In genomic region chr18:23710068-23710527, GRCh38 we compare ENCODE assay signal across 17 cellular contexts. TPM values are rescaled to one million over a fixed set of nuclear protein-coding genes. Genes with fewer than 3 reads are reported as not detected.
DNase-seq lines count a peak whose midpoint lies in the region; ATAC-seq, FAIRE-seq and TF ChIP-seq lines count a peak whose summit lies in the region.
"Had no signal": no experiment of that assay in that cellular context is flagged by ENCODE, and none has a peak within 500 bp of the region (broad histone marks: within the 10 kb centered on the region; RNA-seq: fewer than 3 reads in every experiment).

No MANE protein-coding gene starts in this region.

- peaks cover 35% of the 10 kb centered on the region for H3K4me1 ChIP-seq in Loucy (ENCODE audit: insufficient read depth, low read length, poor library complexity, severe bottlenecking)
- H3K4me1 ChIP-seq in keratinocyte (ENCODE audit: control insufficient read depth, extremely low read depth, insufficient read depth, low read length) = peaks cover 6% of the 10 kb centered on the region

- H3K9me2 ChIP-seq in Loucy (replicated peaks; ENCODE audit: low read depth, low read length) = no peaks in the 10 kb centered on the region

- H3K27ac Mint-ChIP-seq in Calu3 (ENCODE audit: unreplicated experiment) = peak overlapping the region; percentile 73
- H3K27ac Mint-ChIP-seq: activated CD4-positive, alpha-beta memory T cell treated with anti-CD3 and anti-CD28 coated beads for 36 hours; activated T-cell treated with anti-CD3 and anti-CD28 coated beads, Interleukin-2, amount 50 U/mL, for 72 hours; immature natural killer cell had no signal

- CTCF ChIA-PET in Calu3 (lab: Charles Lee) = interaction anchor here (0.7 to 1.3 kb wide), 3 partner anchors 15 to 779 kb away, joined by 3 to 4 read pairs (median 3); no protein-coding TSS in a partner anchor

- H3K27me3 ChIP-seq in Loucy (ENCODE audit: insufficient read depth, low read length, poor library complexity, severe bottlenecking) (no peaks in the 10 kb centered on the region), brain microvascular endothelial cell (replicated peaks) (no peaks in the 10 kb centered on the region), keratinocyte (ENCODE audit: control insufficient read depth, extremely low read depth, insufficient read depth, low read length) (no peaks in the 10 kb centered on the region)

- peak overlapping the region; percentile 38 for H3K4me3 Mint-ChIP-seq in Calu3 (ENCODE audit: low read depth, unreplicated experiment)
- H3K4me3 Mint-ChIP-seq: activated CD4-positive, alpha-beta memory T cell treated with anti-CD3 and anti-CD28 coated beads for 36 hours; activated T-cell treated with anti-CD3 and anti-CD28 coated beads, Interleukin-2, amount 50 U/mL, for 72 hours; immature natural killer cell had no signal

- H3K4me2 ChIP-seq in Loucy (ENCODE audit: low read depth, low read length, poor library complexity, severe bottlenecking) (no peak overlapping the region), keratinocyte (ENCODE audit: control insufficient read depth, extremely low read depth, insufficient read depth, low read depth, low read length) (peak overlapping the region; percentile 19)

- H3K4me3 ChIP-seq in Loucy (ENCODE audit: low read length, poor library complexity, severe bottlenecking) = no peak overlapping the region
- no peak overlapping the region for H3K4me3 ChIP-seq in brain microvascular endothelial cell (ENCODE audit: low read depth, low read length)
- no peak overlapping the region for H3K4me3 ChIP-seq in keratinocyte (ENCODE audit: control insufficient read depth in 2 of 3, extremely low read depth in 1 of 3, insufficient read depth in 2 of 3, low read depth in 1 of 3, low read length in 3 of 3)

- BruUV-seq in Calu3 (replicated peaks; lab: Mats Ljungman, UMichigan) = no TSS peak

- FAIRE-seq in keratinocyte (lab: Jason Lieb, UNC) = peak; percentile 48

- no peaks in the 10 kb centered on the region for H3K9me3 Mint-ChIP-seq in Calu3 (ENCODE audit: low read depth, unreplicated experiment)

- H3K9me3 ChIP-seq in Loucy (ENCODE audit: insufficient read depth, low read depth, low read length) (no peaks in the 10 kb centered on the region), keratinocyte (ENCODE audit: control insufficient read depth, low read depth, low read length) (no peaks in the 10 kb centered on the region)

- no peaks in the 10 kb centered on the region for H3K27me3 Mint-ChIP-seq in Calu3 (ENCODE audit: unreplicated experiment)

- dilution Hi-C loops in keratinocyte (cut with MboI; ENCODE audit: extremely low pct_ligation_motif_present, low sequenced_read_pairs) = no loop called here

- TF ChIP-seq CTCF in Calu3 (IDR thresholded peaks at IDR 0.05; ENCODE audit: unreplicated experiment) (no peak), Loucy (conservative IDR thresholded peaks at IDR 0.05; ENCODE audit: low read length) (0 out of 2 replicates have a peak, but pooled peaks have one; percentile 9), brain microvascular endothelial cell (IDR thresholded peaks at IDR 0.05; ENCODE audit: low read depth, low read length, missing control alignments) (no peak), keratinocyte (optimal IDR thresholded peaks at IDR 0.05 in 1 of 3, IDR thresholded peaks at IDR 0.05 in 1 of 3, conservative IDR thresholded peaks at IDR 0.05 in 1 of 3; ENCODE audit: extremely low read depth in 1 of 3, insufficient read depth in 2 of 3, low read length in 3 of 3) (no peak)

- ATAC-seq in GM21619 (IDR thresholded peaks at IDR 0.05; ENCODE audit: unreplicated experiment) = no peak
- no peak for ATAC-seq in HG02610 (IDR thresholded peaks at IDR 0.05; ENCODE audit: unreplicated experiment)
- ATAC-seq: activated T-cell treated with anti-CD3 and anti-CD28 coated beads, Interleukin-2, amount 50 U/mL, for 72 hours had no signal

- H3K4me1 Mint-ChIP-seq in Calu3 (ENCODE audit: low read depth, unreplicated experiment) = peaks cover 11% of the 10 kb centered on the region

- intact Hi-C loops in Calu3 (cut with micrococcal nuclease; ENCODE audit: unreplicated experiment) = loop anchor here (5.0 kb wide), 1 partner anchor 208 kb away; the partner anchor contains the start of gene RMC1

- H3K9ac ChIP-seq in Loucy (ENCODE audit: low read depth, low read length, poor library complexity, severe bottlenecking) (no peak overlapping the region), keratinocyte (ENCODE audit: control insufficient read depth, extremely low read depth, insufficient read depth, low read length) (peak overlapping the region; percentile 2)

- H4K20me1 ChIP-seq in Loucy (ENCODE audit: insufficient read depth, low read length, poor library complexity, severe bottlenecking) = no peaks in the 10 kb centered on the region
- no peaks in the 10 kb centered on the region for H4K20me1 ChIP-seq in keratinocyte (ENCODE audit: control insufficient read depth, extremely low read depth, insufficient read depth, low read length)

- H3K27ac ChIP-seq in brain microvascular endothelial cell = no peak overlapping the region
- H3K27ac ChIP-seq in keratinocyte (ENCODE audit: control insufficient read depth, insufficient read depth, low read length) = peak overlapping the region; percentile 44

- H3K36me3 Mint-ChIP-seq in Calu3 (ENCODE audit: insufficient read depth, unreplicated experiment) = peaks cover 13% of the 10 kb centered on the region

- H3K79me2 ChIP-seq in Loucy (ENCODE audit: insufficient read depth, low read length) (no peaks in the 10 kb centered on the region), keratinocyte (ENCODE audit: control insufficient read depth, insufficient read depth, low read length) (no peaks in the 10 kb centered on the region)

- no peaks in the 10 kb centered on the region for H3F3A ChIP-seq in Loucy (ENCODE audit: low read depth)

- H3K36me3 ChIP-seq in Loucy (ENCODE audit: insufficient read depth, low read length) = no peaks in the 10 kb centered on the region
- no peaks in the 10 kb centered on the region for H3K36me3 ChIP-seq in brain microvascular endothelial cell (replicated peaks)
- H3K36me3 ChIP-seq in keratinocyte (ENCODE audit: control insufficient read depth in 2 of 2, extremely low read depth in 1 of 2, insufficient read depth in 2 of 2, low read length in 2 of 2) = no peaks in the 10 kb centered on the region

- H3K9me1 ChIP-seq in keratinocyte (ENCODE audit: control insufficient read depth, extremely low read depth, insufficient read depth, low read length) = no peaks in the 10 kb centered on the region

- DNase-seq in Calu3 (peak; percentile 21), brain microvascular endothelial cell (peak; percentile 35), keratinocyte (ENCODE audit: low read depth, low spot score) (peak; percentile 52), NCI-H1436 treated with DMSO at 0.1 percent for 48 hours (lab: John Stamatoyannopoulos, UW) (no peak), hepatic stellate cell (ENCODE audit: low spot score) (no peak)
- DNase-seq: activated CD4-positive, alpha-beta memory T cell treated with anti-CD3 and anti-CD28 coated beads for 36 hours; activated T-cell treated with anti-CD3 and anti-CD28 coated beads, Interleukin-2, amount 50 U/mL, for 72 hours; H7; immature natural killer cell; MM.1S; NCI-H2107; NCI-H748 treated with DMSO at 0.1 percent for 48 hours; retina; stimulated activated CD4-positive, alpha-beta T cell treated with anti-CD3 and anti-CD28 coated beads, Interleukin-1b, Interleukin-23, amount 100 ng/mL, for 48 hours had no signal

- in situ Hi-C loops in brain microvascular endothelial cell (cut with HindIII; ENCODE audit: low pct_ligation_motif_present, low sequenced_read_pairs) = no loop called here

- H2AFZ ChIP-seq in Loucy (ENCODE audit: low read length) = 0 out of 2 replicates have a peak overlapping the region, but pooled peaks have one; percentile 22
- no peak overlapping the region for H2AFZ ChIP-seq in keratinocyte (ENCODE audit: control insufficient read depth, low read length)

RNA-seq across cellular contexts. Expression of gene LAMA3, which starts 20.8 kb away (rescaled TPM):
- total RNA-seq in Calu3 (2022) = 207 and 233 TPM in 2 replicates
- polyA plus RNA-seq in keratinocyte = 1,944 to 2,775 TPM (median 2,231 TPM) in 3 replicates
- polyA plus RNA-seq in keratinocyte (2011; ENCODE audit: low read depth) = 294 TPM
- polyA plus RNA-seq in keratinocyte (2011; cell fraction: cytosol; rRNA removed) = 671 and 924 TPM in 2 replicates
- 3,655 and 3,922 TPM in 2 replicates for polyA plus RNA-seq in keratinocyte (2011; cell fraction: nucleus; rRNA removed)
- polyA plus RNA-seq in keratinocyte (2012; ENCODE audit: low replicate concordance) = 345 and 1,929 TPM in 2 replicates
- polyA minus RNA-seq in keratinocyte = 1,838 to 2,830 TPM (median 2,688 TPM) in 3 replicates
- polyA minus RNA-seq in keratinocyte (2011; cell fraction: cytosol; rRNA and poly(A)+ RNA removed) = 1,658 TPM
- polyA minus RNA-seq in keratinocyte (2011; cell fraction: nucleus; rRNA and poly(A)+ RNA removed) = 4,085 and 6,592 TPM in 2 replicates
- polyA plus RNA-seq: immature natural killer cell had no signal

RNA-seq across cellular contexts. Expression of gene ANKRD29, which starts 47.4 kb away (rescaled TPM):
- 6.9 and 7.8 TPM in 2 replicates for total RNA-seq in Calu3 (2022)
- 2.4 to 8.5 TPM (median 3.7 TPM) in 3 replicates for polyA plus RNA-seq in keratinocyte
- 3.0 TPM for polyA plus RNA-seq in keratinocyte (2011; ENCODE audit: low read depth)
- polyA plus RNA-seq in keratinocyte (2011; cell fraction: cytosol; rRNA removed) = 6.0 and 7.8 TPM in 2 replicates
- polyA plus RNA-seq in keratinocyte (2011; cell fraction: nucleus; rRNA removed) = 18.1 and 18.7 TPM in 2 replicates
- polyA plus RNA-seq in keratinocyte (2012; ENCODE audit: low replicate concordance) = 1.9 and 2.9 TPM in 2 replicates
- polyA minus RNA-seq in keratinocyte = 2.3 to 5.6 TPM (median 3.3 TPM) in 3 replicates
- 5.0 TPM for polyA minus RNA-seq in keratinocyte (2011; cell fraction: cytosol; rRNA and poly(A)+ RNA removed)
- 4.9 and 6.1 TPM in 2 replicates for polyA minus RNA-seq in keratinocyte (2011; cell fraction: nucleus; rRNA and poly(A)+ RNA removed)
- total RNA-seq: activated CD4-positive, alpha-beta memory T cell treated with anti-CD3 and anti-CD28 coated beads for 36 hours; activated T-cell treated with anti-CD3 and anti-CD28 coated beads, Interleukin-2, amount 50 U/mL, for 72 hours had no signal

Comparison
In these comparisons a context has a peak if more than half of its experiments do, and no peak if none do; other contexts are left out.
1. DNase-seq: peak in Calu3 (single experiment), brain microvascular endothelial cell (single experiment) and keratinocyte (single experiment); none in NCI-H1436 treated with DMSO at 0.1 percent for 48 hours (single experiment) and hepatic stellate cell (single experiment).